Comparison of ENCODE assay signal across 8 cellular contexts in genomic region chr11:65834202-65834601, GRCh38. TPM values are rescaled to one million over a fixed set of nuclear protein-coding genes. Genes with fewer than 3 reads are reported as not detected.
DNase-seq lines count a peak whose midpoint lies in the region; ATAC-seq and TF ChIP-seq lines count a peak whose summit lies in the region.

No MANE protein-coding gene starts in this region.

- peaks cover 12% of the 10 kb centered on the region for H3K27me3 Mint-ChIP-seq in stimulated activated naive CD8-positive, alpha-beta T cell treated with anti-CD3 and anti-CD28 coated beads, Interleukin-15, amount 100 ng/mL, for 72 hours

- TF ChIP-seq CTCF in dorsolateral prefrontal cortex (IDR thresholded peaks at IDR 0.05 in 54 of 56, conservative IDR thresholded peaks at IDR 0.05 in 2 of 56; ENCODE audit: low read depth in 1 of 56, partially characterized antibody in 56 of 56): no peak

- 25 to 34% methylated on average over 6 of the region's 6 CpGs for WGBS in aorta, 2 donors

- peaks cover 21% of the 10 kb centered on the region for H3K4me1 Mint-ChIP-seq in stimulated activated naive CD8-positive, alpha-beta T cell treated with anti-CD3 and anti-CD28 coated beads, Interleukin-15, amount 100 ng/mL, for 72 hours

- intact Hi-C loops in dorsolateral prefrontal cortex (cut with DNase I) (no loop called here), aorta (cut with DNase I) (no loop called here)

- H3K9me3 ChIP-seq in mucosa of stomach (ENCODE audit: control insufficient read depth, low read length): no peaks in the 10 kb centered on the region
- no peaks in the 10 kb centered on the region for H3K9me3 ChIP-seq in aorta (ENCODE audit: control insufficient read depth, low read length)

- H3K9me3 Mint-ChIP-seq in stimulated activated naive CD8-positive, alpha-beta T cell treated with anti-CD3 and anti-CD28 coated beads, Interleukin-15, amount 100 ng/mL, for 72 hours: peaks cover 0 to 5% of the 10 kb centered on the region in 2 donors

- no peak overlapping the region for H3K9ac ChIP-seq in mucosa of stomach (ENCODE audit: low read length)

- H3K4me3 ChIP-seq in dorsolateral prefrontal cortex (peak overlapping the region; percentile 48 to 91 (median 74)), mucosa of stomach (ENCODE audit: low read length) (peak overlapping the region; percentile 67), aorta (ENCODE audit: low read length in 2 of 2) (no peak overlapping the region)

- H3K36me3 ChIP-seq in mucosa of stomach (ENCODE audit: control insufficient read depth, insufficient read depth, low read length) (no peaks in the 10 kb centered on the region), aorta (ENCODE audit: control insufficient read depth in 1 of 2, insufficient read depth in 2 of 2, low read length in 1 of 2) (no peaks in the 10 kb centered on the region)

- no peaks in the 10 kb centered on the region for H3K27me3 ChIP-seq in dorsolateral prefrontal cortex
- H3K27me3 ChIP-seq in mucosa of stomach (ENCODE audit: control insufficient read depth, insufficient read depth, low read length): peaks cover 17% of the 10 kb centered on the region
- no peaks in the 10 kb centered on the region for H3K27me3 ChIP-seq in aorta (ENCODE audit: control insufficient read depth in 1 of 2, insufficient read depth in 2 of 2, low read length in 1 of 2)

- no peak overlapping the region for H3K4me3 Mint-ChIP-seq in stimulated activated naive CD8-positive, alpha-beta T cell treated with anti-CD3 and anti-CD28 coated beads, Interleukin-15, amount 100 ng/mL, for 72 hours

- no peak overlapping the region for H3K27ac Mint-ChIP-seq in stimulated activated naive CD8-positive, alpha-beta T cell treated with anti-CD3 and anti-CD28 coated beads, Interleukin-15, amount 100 ng/mL, for 72 hours

- peak; percentile 39 for ATAC-seq in stimulated activated naive CD8-positive, alpha-beta T cell treated with anti-CD3 and anti-CD28 coated beads, Interleukin-15, amount 100 ng/mL, for 72 hours
- no peak for ATAC-seq in stimulated activated naive CD8-positive, alpha-beta T cell treated with anti-CD3 and anti-CD28 coated beads, Interleukin-15, Interleukin-2, amounts not matched to agents 100 U/mL and 50 U/mL, for 24 hours
- ATAC-seq in aorta (ENCODE audit: low FRiP score) (peak; percentile 13), HG03139 (IDR thresholded peaks at IDR 0.05; ENCODE audit: unreplicated experiment) (no peak), HG02973 (IDR thresholded peaks at IDR 0.05; ENCODE audit: unreplicated experiment) (no peak)

- H3K27ac ChIP-seq in dorsolateral prefrontal cortex (peak overlapping the region in 14 of 59 donors; percentile 1 to 67 (median 58)), aorta (ENCODE audit: low read depth in 1 of 2, low read length in 2 of 2) (no peak overlapping the region)

- H3K4me1 ChIP-seq in mucosa of stomach (ENCODE audit: control insufficient read depth, insufficient read depth, low read length) (peaks cover 13% of the 10 kb centered on the region), aorta (ENCODE audit: control insufficient read depth in 1 of 2, insufficient read depth in 2 of 2, low read length in 2 of 2) (no peaks in the 10 kb centered on the region)

- no peak for DNase-seq in stimulated activated naive CD8-positive, alpha-beta T cell treated with anti-CD3 and anti-CD28 coated beads, Interleukin-15, amount 100 ng/mL, for 72 hours
- DNase-seq in stimulated activated naive CD8-positive, alpha-beta T cell treated with anti-CD3 and anti-CD28 coated beads, Interleukin-15, Interleukin-2, amounts not matched to agents 100 U/mL and 50 U/mL, for 24 hours: no peak
- DNase-seq in dorsolateral prefrontal cortex (no peak), aorta (no peak), NCI-H187 treated with DMSO at 0.1 percent for 48 hours (lab: John Stamatoyannopoulos, UW) (no peak)

RNA-seq across cellular contexts. Expression of gene SNX32, which starts 0.4 kb away (rescaled TPM):
- total RNA-seq in dorsolateral prefrontal cortex (10 to 100 TPM; 18.6 to 78.2 (median 41.0) TPM), aorta (1 to 10 TPM in 1 of 2 donors, under 1 TPM in 1; 0.39 to 2.4 TPM)
- polyA plus RNA-seq in aorta: 1 to 10 TPM in 1 of 2 donors, not detected in 1; 1.2 TPM

RNA-seq across cellular contexts. Expression of gene CFL1, which starts 23.8 kb away (rescaled TPM):
- total RNA-seq in dorsolateral prefrontal cortex (100 to 1,000 TPM; 509 to 985 (median 862) TPM), aorta (100 to 1,000 TPM; 563 to 812 TPM)
- 100 to 1,000 TPM; 571 to 688 TPM for polyA plus RNA-seq in aorta

RNA-seq across cellular contexts. Expression of gene MUS81, which starts 26.0 kb away (rescaled TPM):
- total RNA-seq in dorsolateral prefrontal cortex: 10 to 100 TPM; 26.5 to 53.6 (median 39.9) TPM
- 10 to 100 TPM; 60.7 to 63.1 TPM for total RNA-seq in aorta
- polyA plus RNA-seq in aorta: 100 to 1,000 TPM in 1 of 2 donors, 10 to 100 TPM in 1; 40.7 to 102 TPM

RNA-seq across cellular contexts. Expression of gene EFEMP2, which starts 38.4 kb away (rescaled TPM):
- 10 to 100 TPM; 16.5 to 72.1 (median 33.7) TPM for total RNA-seq in dorsolateral prefrontal cortex
- 100 to 1,000 TPM; 139 to 185 TPM for total RNA-seq in aorta
- polyA plus RNA-seq in aorta: 100 to 1,000 TPM; 136 to 224 TPM

RNA-seq across cellular contexts. Expression of gene CTSW, which starts 45.4 kb away (rescaled TPM):
- total RNA-seq in dorsolateral prefrontal cortex: 1 to 10 TPM in 14 of 120 experiments, under 1 TPM in 32, not detected in 74; 0.32 to 2.9 (median 0.65) TPM
- total RNA-seq in aorta: 1 to 10 TPM; 1.8 to 3.9 TPM
- polyA plus RNA-seq in aorta: 1 to 10 TPM; 1.8 to 2.9 TPM

Comparison
In these comparisons a context has a peak if more than half of its experiments do, and no peak if none do; other contexts are left out.
1. ATAC-seq: peak in stimulated activated naive CD8-positive, alpha-beta T cell treated with anti-CD3 and anti-CD28 coated beads, Interleukin-15, amount 100 ng/mL, for 72 hours (single experiment) and aorta (single experiment); none in stimulated activated naive CD8-positive, alpha-beta T cell treated with anti-CD3 and anti-CD28 coated beads, Interleukin-15, Interleukin-2, amounts not matched to agents 100 U/mL and 50 U/mL, for 24 hours (single experiment), HG03139 (single experiment) and HG02973 (single experiment).
2. H3K4me3 ChIP-seq: peak in dorsolateral prefrontal cortex (59 of 59) and mucosa of stomach (single experiment); none in aorta (0 of 2).
3. RNA of gene SNX32, which starts 0.4 kb away (total RNA-seq): 18.6 to 78.2 TPM in dorsolateral prefrontal cortex; 0.39 to 2.4 TPM in aorta; every median in the first group is over 4 times any median in the second.